8 cellular contexts compared by ENCODE assay signal in the genomic region with DNA sequence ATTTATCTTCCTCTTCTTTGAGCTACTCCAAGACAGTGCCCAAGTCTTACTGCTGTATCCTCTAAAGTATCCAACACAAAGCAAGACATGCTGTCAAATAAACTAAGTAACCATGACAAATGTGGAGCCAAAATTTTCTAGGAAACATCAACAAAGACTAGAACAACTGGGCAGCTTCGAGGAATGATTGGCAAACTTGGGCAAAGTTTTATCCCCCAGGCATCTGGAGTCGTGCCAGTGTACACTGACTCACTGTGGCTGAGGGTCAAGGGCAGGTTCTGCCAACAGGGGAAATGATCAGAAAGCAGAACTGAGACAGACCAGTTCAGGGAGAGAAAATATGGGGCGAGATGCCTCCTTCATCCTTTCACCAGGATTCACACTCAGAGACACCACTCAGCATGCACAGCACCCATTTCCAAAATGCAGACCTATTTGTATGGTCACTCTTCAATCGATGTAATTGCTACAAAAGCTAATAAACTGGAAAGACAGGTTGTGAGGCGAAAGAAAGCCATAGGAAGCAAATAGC.
DNase-seq lines count a peak whose midpoint lies in the region; ATAC-seq and TF ChIP-seq lines count a peak whose summit lies in the region.

No MANE protein-coding gene starts in this region.

- H3K9me2 ChIP-seq in OCI-LY7 (ENCODE audit: insufficient read depth, low read length), result no peaks in the 10 kb centered on the region

- no peaks in the 10 kb centered on the region for H3K36me3 ChIP-seq in osteoblast (ENCODE audit: insufficient read depth, low read length)
- H3K36me3 ChIP-seq in OCI-LY7 (ENCODE audit: insufficient read depth, low read length), result no peaks in the 10 kb centered on the region

- H3K79me2 ChIP-seq in osteoblast (ENCODE audit: insufficient read depth, low read length) (peaks cover 11% of the 10 kb centered on the region), OCI-LY7 (ENCODE audit: insufficient read depth, low read depth, low read length) (no peaks in the 10 kb centered on the region)

- POLR2A ChIA-PET in OCI-LY7 (lab: Charles Lee), result no interaction called here

- DNase-seq in NCI-H774 (lab: John Stamatoyannopoulos, UW), result peak; percentile 87
- DNase-seq in dermis blood vessel endothelial cell, result peak; percentile 72
- DNase-seq in osteoblast (ENCODE audit: insufficient read length, low spot score, missing footprints), result no peak
- no peak for DNase-seq in activated CD8-positive, alpha-beta memory T cell treated with anti-CD3 and anti-CD28 coated beads, Interleukin-2, amount 50 U/mL, for 48 hours
- DNase-seq in germinal center (ENCODE audit: low spot score), result no peak
- DNase-seq in OCI-LY7 (ENCODE audit: low spot score), result no peak

- intact Hi-C loops in OCI-LY7 (cut with micrococcal nuclease; ENCODE audit: unreplicated experiment), result no loop called here

- ATAC-seq in GM18498 (IDR thresholded peaks at IDR 0.05; ENCODE audit: unreplicated experiment) (peak; percentile 68), HG02623 (IDR thresholded peaks at IDR 0.05; ENCODE audit: unreplicated experiment) (peak; percentile 34)

- no peaks in the 10 kb centered on the region for H3K27me3 ChIP-seq in osteoblast (ENCODE audit: insufficient read depth, low read length)

- H3K4me2 ChIP-seq in osteoblast (ENCODE audit: insufficient read depth, low read length) (peak overlapping the region; percentile 54), OCI-LY7 (ENCODE audit: low read length) (no peak overlapping the region)

- H4K20me1 ChIP-seq in osteoblast (ENCODE audit: insufficient read depth, low read length) (peaks cover 17% of the 10 kb centered on the region), OCI-LY7 (ENCODE audit: insufficient read depth, low read length) (no peaks in the 10 kb centered on the region)

- no peaks in the 10 kb centered on the region for H3K9me3 ChIP-seq in osteoblast (ENCODE audit: low read depth, low read length)
- H3K9me3 ChIP-seq in OCI-LY7 (ENCODE audit: low read length), result no peaks in the 10 kb centered on the region

- H3K27ac ChIP-seq in osteoblast (ENCODE audit: low read depth, low read length) (no peak overlapping the region), OCI-LY7 (ENCODE audit: low read depth, low read length, poor library complexity, severe bottlenecking) (no peak overlapping the region)

- no TSS peak for BruUV-seq in OCI-LY7 (replicated peaks; lab: Mats Ljungman, UMichigan)

- H2AFZ ChIP-seq in osteoblast (ENCODE audit: low read length) (no peak overlapping the region), OCI-LY7 (ENCODE audit: low read length) (no peak overlapping the region)

- H3K4me1 ChIP-seq in osteoblast (ENCODE audit: insufficient read depth, low read length), result peaks cover 41% of the 10 kb centered on the region
- no peaks in the 10 kb centered on the region for H3K4me1 ChIP-seq in OCI-LY7 (ENCODE audit: insufficient read depth, low read length, poor library complexity, severe bottlenecking)

- no peak for TF ChIP-seq CTCF in osteoblast (IDR thresholded peaks at IDR 0.05; ENCODE audit: extremely low read depth, low read depth, low read length)
- no peak for TF ChIP-seq CTCF in OCI-LY7 (conservative IDR thresholded peaks at IDR 0.05; ENCODE audit: low read length)

- CTCF ChIA-PET in OCI-LY7 (lab: Charles Lee; ENCODE audit: unreplicated experiment), result no interaction called here

- H3K4me3 ChIP-seq in osteoblast (ENCODE audit: insufficient read depth, low read length) (no peak overlapping the region), OCI-LY7 (ENCODE audit: low read depth, low read length, poor library complexity, severe bottlenecking) (no peak overlapping the region)

Comparison
In these comparisons a context has a peak if more than half of its experiments do, and no peak if none do; other contexts are left out.
1. DNase-seq: peak in NCI-H774 (single experiment) and dermis blood vessel endothelial cell (single experiment); none in osteoblast (single experiment), activated CD8-positive, alpha-beta memory T cell treated with anti-CD3 and anti-CD28 coated beads, Interleukin-2, amount 50 U/mL, for 48 hours (single experiment), germinal center (single experiment) and OCI-LY7 (single experiment).